In the genomic region with DNA sequence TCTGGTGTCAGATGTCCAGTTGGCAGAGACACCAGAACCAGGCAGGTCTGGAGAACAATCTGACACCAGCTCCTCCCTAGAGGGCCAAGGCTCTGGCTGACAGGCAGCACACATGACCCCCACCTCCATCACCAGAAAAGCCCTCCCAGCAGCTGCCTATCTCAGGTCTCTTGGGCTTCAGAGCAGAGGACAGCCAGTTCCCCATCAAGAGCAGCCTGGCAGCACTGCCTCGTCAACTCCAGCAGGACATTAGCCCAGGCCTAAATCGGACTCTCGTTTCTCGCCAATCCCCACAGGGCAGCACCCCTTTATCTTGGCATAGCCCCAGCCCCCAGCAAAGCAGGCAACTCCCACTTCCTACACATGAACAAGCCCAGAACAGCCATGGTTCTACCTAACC, we compare ENCODE assay signal across 1 cellular context.
TF ChIP-seq lines count a peak whose summit lies in the region.

No MANE protein-coding gene starts in this region.

TF ChIP-seq in GM23338, 12 proteins besides CTCF, POLR2A, EP300 and RAD21 (continued from another document):
- no peak for TF ChIP-seq ZNF462 (CRISPR knock-in tag; IDR thresholded peaks at IDR 0.05)
- no peak for TF ChIP-seq REST (IDR thresholded peaks at IDR 0.05; ENCODE audit: unreplicated experiment)
- TF ChIP-seq ZNF114 (CRISPR knock-in tag; IDR thresholded peaks at IDR 0.05), result no peak
- no peak for TF ChIP-seq CREB1 (CRISPR knock-in tag; IDR thresholded peaks at IDR 0.05; ENCODE audit: low read depth)
- TF ChIP-seq JUNB (IDR thresholded peaks at IDR 0.05; ENCODE audit: unreplicated experiment), result no peak
- no peak for TF ChIP-seq POLR2AphosphoS5 (IDR thresholded peaks at IDR 0.05; ENCODE audit: low read depth)
- TF ChIP-seq EZH2phosphoT487 (IDR thresholded peaks at IDR 0.05; ENCODE audit: unreplicated experiment), result no peak
- no peak for TF ChIP-seq NANOG (IDR thresholded peaks at IDR 0.05; ENCODE audit: borderline replicate concordance)
- TF ChIP-seq, protein P1, sequence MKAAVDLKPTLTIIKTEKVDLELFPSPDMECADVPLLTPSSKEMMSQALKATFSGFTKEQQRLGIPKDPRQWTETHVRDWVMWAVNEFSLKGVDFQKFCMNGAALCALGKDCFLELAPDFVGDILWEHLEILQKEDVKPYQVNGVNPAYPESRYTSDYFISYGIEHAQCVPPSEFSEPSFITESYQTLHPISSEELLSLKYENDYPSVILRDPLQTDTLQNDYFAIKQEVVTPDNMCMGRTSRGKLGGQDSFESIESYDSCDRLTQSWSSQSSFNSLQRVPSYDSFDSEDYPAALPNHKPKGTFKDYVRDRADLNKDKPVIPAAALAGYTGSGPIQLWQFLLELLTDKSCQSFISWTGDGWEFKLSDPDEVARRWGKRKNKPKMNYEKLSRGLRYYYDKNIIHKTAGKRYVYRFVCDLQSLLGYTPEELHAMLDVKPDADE (IDR thresholded peaks at IDR 0.05), result no peak
- no peak for TF ChIP-seq ZNF331 (CRISPR knock-in tag; IDR thresholded peaks at IDR 0.05; ENCODE audit: low read depth)
TF ChIP-seq in GM23338: peak in this region for 0.
